ENCODE assay signal across 1 cellular context in genomic region chr17:62101090-62101489, GRCh38.
TF ChIP-seq lines count a peak whose summit lies in the region.

No MANE protein-coding gene starts in this region.

TF ChIP-seq in H1, 55 proteins besides CTCF, POLR2A, EP300 and RAD21 (continued from another document):
- TF ChIP-seq CHD7 (IDR thresholded peaks at IDR 0.05; ENCODE audit: insufficient replicate concordance, low read length) (no peak), NANOG (IDR thresholded peaks at IDR 0.05; ENCODE audit: insufficient read depth, low read depth, low read length, poor library complexity, severe bottlenecking) (peak; percentile 68)
